1 cellular context compared by ENCODE assay signal in genomic region chr14:27799629-27800028, GRCh38.
TF ChIP-seq lines count a peak whose summit lies in the region.

No MANE protein-coding gene starts in this region.

TF ChIP-seq in HEK293, 187 proteins besides CTCF, POLR2A, EP300 and RAD21:
- peak; percentile 39; the same call in 1 of the 2 replicates for TF ChIP-seq ATF2 (tag by site-specific recombination; IDR thresholded peaks at IDR 0.05; ENCODE audit: low read depth)
